ENCODE assay signal across 1 cellular context in genomic region chr22:39958916-39959639, GRCh38.
TF ChIP-seq lines count a peak whose summit lies in the region.

No MANE protein-coding gene starts in this region.

TF ChIP-seq in GM23338, 12 proteins besides CTCF, POLR2A, EP300 and RAD21:
- TF ChIP-seq ZNF462 (CRISPR knock-in tag; IDR thresholded peaks at IDR 0.05) (no peak), EZH2phosphoT487 (IDR thresholded peaks at IDR 0.05; ENCODE audit: unreplicated experiment) (no peak), ETS1 (IDR thresholded peaks at IDR 0.05) (no peak), NANOG (IDR thresholded peaks at IDR 0.05; ENCODE audit: borderline replicate concordance) (no peak), REST (IDR thresholded peaks at IDR 0.05; ENCODE audit: unreplicated experiment) (no peak), JUNB (IDR thresholded peaks at IDR 0.05; ENCODE audit: unreplicated experiment) (no peak), ZNF331 (CRISPR knock-in tag; IDR thresholded peaks at IDR 0.05; ENCODE audit: low read depth) (no peak), STAT1 (IDR thresholded peaks at IDR 0.05; ENCODE audit: unreplicated experiment) (no peak), EZH2 (IDR thresholded peaks at IDR 0.05; ENCODE audit: low read depth, unreplicated experiment) (no peak), CREB1 (CRISPR knock-in tag; IDR thresholded peaks at IDR 0.05; ENCODE audit: low read depth) (no peak), POLR2AphosphoS5 (IDR thresholded peaks at IDR 0.05; ENCODE audit: low read depth) (no peak), ZNF114 (CRISPR knock-in tag; IDR thresholded peaks at IDR 0.05) (no peak)
